In the genomic region with DNA sequence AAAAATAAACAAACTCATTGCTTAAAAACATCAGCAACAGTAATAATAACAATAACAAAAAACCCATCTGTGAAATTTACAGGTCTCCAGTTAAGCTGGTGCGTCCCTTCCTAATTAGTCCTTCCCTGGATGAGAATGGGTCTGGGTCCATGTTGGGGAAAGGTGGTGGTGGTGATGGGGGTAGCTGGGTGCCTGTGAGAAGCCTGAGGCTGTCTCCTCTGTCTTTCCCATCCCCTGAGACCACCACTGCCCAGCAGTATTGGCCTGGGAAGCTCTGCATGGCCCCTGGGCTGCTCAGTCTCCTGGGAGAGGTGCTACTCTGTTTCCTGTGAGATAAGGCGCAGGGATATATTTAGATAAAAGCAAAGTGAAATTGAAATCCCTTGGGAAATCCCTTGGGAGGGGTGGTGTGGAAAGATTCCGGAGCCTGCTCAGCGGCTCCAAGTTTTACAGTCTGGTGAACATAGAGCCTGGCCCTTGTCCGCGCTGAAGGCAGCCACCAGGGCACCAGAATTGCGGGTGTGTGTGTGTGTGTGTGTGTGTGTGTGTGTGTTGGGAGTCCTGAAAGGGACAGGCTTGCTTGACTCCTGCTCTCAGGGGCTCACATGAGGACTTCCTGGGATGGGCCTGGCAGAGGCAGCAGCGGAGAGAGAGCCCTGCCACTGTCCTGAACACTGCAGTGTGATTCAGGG, we compare ENCODE assay signal across 12 cellular contexts.
DNase-seq lines count a peak whose midpoint lies in the region; ATAC-seq and TF ChIP-seq lines count a peak whose summit lies in the region.
"Had no signal": no experiment of that assay in that cellular context is flagged by ENCODE, and none has a peak within 500 bp of the region (broad histone marks: within the 10 kb centered on the region; RNA-seq: fewer than 3 reads in every experiment).

No MANE protein-coding gene starts in this region.

- no peak for ATAC-seq in WTC11
- ATAC-seq in activated naive CD4-positive, alpha-beta T cell treated with anti-CD3 and anti-CD28 coated beads, Interleukin-2, amount 50 U/mL, for 72 hours, result no peak

- no peaks in the 10 kb centered on the region for H3K36me3 Mint-ChIP-seq in type B pancreatic cell
- no peaks in the 10 kb centered on the region for H3K36me3 Mint-ChIP-seq in activated CD4-positive, alpha-beta memory T cell treated with anti-CD3 and anti-CD28 coated beads for 36 hours
- no peaks in the 10 kb centered on the region for H3K36me3 Mint-ChIP-seq in WTC11
- no peaks in the 10 kb centered on the region for H3K36me3 Mint-ChIP-seq in activated naive CD4-positive, alpha-beta T cell treated with anti-CD3 and anti-CD28 coated beads, Interleukin-2, amount 50 U/mL, for 72 hours

- H3K27ac Mint-ChIP-seq in type B pancreatic cell (no peak overlapping the region), WTC11 (no peak overlapping the region)
- no peak overlapping the region for H3K27ac Mint-ChIP-seq in activated CD4-positive, alpha-beta memory T cell treated with anti-CD3 and anti-CD28 coated beads for 36 hours
- no peak overlapping the region for H3K27ac Mint-ChIP-seq in activated naive CD4-positive, alpha-beta T cell treated with anti-CD3 and anti-CD28 coated beads, Interleukin-2, amount 50 U/mL, for 72 hours
- H3K27ac Mint-ChIP-seq: nephron progenitor cell had no signal

- H3K4me3 ChIP-seq in choroid plexus epithelial cell (ENCODE audit: low read depth, low read length), result no peak overlapping the region
- H3K4me3 ChIP-seq: A549, ascending aorta had no signal

- H3K9me3 Mint-ChIP-seq in type B pancreatic cell, result no peaks in the 10 kb centered on the region
- H3K9me3 Mint-ChIP-seq in activated CD4-positive, alpha-beta memory T cell treated with anti-CD3 and anti-CD28 coated beads for 36 hours, result no peaks in the 10 kb centered on the region
- no peaks in the 10 kb centered on the region for H3K9me3 Mint-ChIP-seq in WTC11
- no peaks in the 10 kb centered on the region for H3K9me3 Mint-ChIP-seq in activated naive CD4-positive, alpha-beta T cell treated with anti-CD3 and anti-CD28 coated beads, Interleukin-2, amount 50 U/mL, for 72 hours
- H3K9me3 Mint-ChIP-seq: nephron progenitor cell had no signal

- H3K4me3 Mint-ChIP-seq in type B pancreatic cell, result no peak overlapping the region
- no peak overlapping the region for H3K4me3 Mint-ChIP-seq in activated CD4-positive, alpha-beta memory T cell treated with anti-CD3 and anti-CD28 coated beads for 36 hours
- no peak overlapping the region for H3K4me3 Mint-ChIP-seq in WTC11
- H3K4me3 Mint-ChIP-seq: nephron progenitor cell had no signal

- POLR2A ChIA-PET in activated CD4-positive, alpha-beta memory T cell treated with anti-CD3 and anti-CD28 coated beads for 36 hours (lab: Charles Lee), result no interaction called here
- POLR2A ChIA-PET in WTC11 (lab: Charles Lee), result no interaction called here

- peak; percentile 13 for TF ChIP-seq CTCF in choroid plexus epithelial cell (conservative IDR thresholded peaks at IDR 0.05; ENCODE audit: low read depth, low read length)
- TF ChIP-seq CTCF in type B pancreatic cell (conservative IDR thresholded peaks at IDR 0.05), result no peak
- no peak for TF ChIP-seq CTCF in WTC11 (IDR thresholded peaks at IDR 0.05)

- peak; percentile 11 for DNase-seq in NCI-H82 (lab: John Stamatoyannopoulos, UW)
- no peak for DNase-seq in NCI-H82 treated with DMSO at 0.1 percent for 48 hours (lab: John Stamatoyannopoulos, UW; ENCODE audit: unreplicated experiment)
- peak; percentile 30 for DNase-seq in choroid plexus epithelial cell (ENCODE audit: low read depth)
- DNase-seq in left kidney (ENCODE audit: low read depth, low spot score), result peak; percentile 84
- DNase-seq in type B pancreatic cell (ENCODE audit: extremely low spot score, unreplicated experiment), result peak; percentile 55
- DNase-seq in activated CD4-positive, alpha-beta memory T cell treated with anti-CD3 and anti-CD28 coated beads for 36 hours, result no peak
- DNase-seq in WTC11 (ENCODE audit: low spot score), result no peak
- no peak for DNase-seq in activated naive CD4-positive, alpha-beta T cell treated with anti-CD3 and anti-CD28 coated beads, Interleukin-2, amount 50 U/mL, for 72 hours (ENCODE audit: low spot score in 2 of 2)
- DNase-seq: activated T-cell treated with anti-CD3 and anti-CD28 coated beads, Interleukin-2, amount 50 U/mL, for 48 hours; nephron progenitor cell had no signal

- intact Hi-C loops in activated CD4-positive, alpha-beta memory T cell treated with anti-CD3 and anti-CD28 coated beads for 36 hours (cut with micrococcal nuclease), result no loop called here

- CTCF ChIA-PET in activated CD4-positive, alpha-beta memory T cell treated with anti-CD3 and anti-CD28 coated beads for 36 hours (lab: Charles Lee), result no interaction called here
- CTCF ChIA-PET in WTC11 (lab: Charles Lee), result interaction anchor here (1.6 kb wide), 1 partner anchor 138 kb away, joined by 4 read pairs; no protein-coding TSS in a partner anchor

- peaks cover 25% of the 10 kb centered on the region for H3K27me3 Mint-ChIP-seq in type B pancreatic cell
- H3K27me3 Mint-ChIP-seq in activated CD4-positive, alpha-beta memory T cell treated with anti-CD3 and anti-CD28 coated beads for 36 hours, result peaks cover 16% of the 10 kb centered on the region
- peaks cover 14% of the 10 kb centered on the region for H3K27me3 Mint-ChIP-seq in WTC11 (ENCODE audit: low read depth)

- H3K4me1 Mint-ChIP-seq in type B pancreatic cell (ENCODE audit: unreplicated experiment) (peaks cover 15% of the 10 kb centered on the region), WTC11 (peaks cover 8% of the 10 kb centered on the region)
- H3K4me1 Mint-ChIP-seq in activated CD4-positive, alpha-beta memory T cell treated with anti-CD3 and anti-CD28 coated beads for 36 hours (ENCODE audit: low read depth), result no peaks in the 10 kb centered on the region

TF ChIP-seq in WTC11, 78 proteins besides CTCF, POLR2A, EP300 and RAD21:
- TF ChIP-seq, protein P1, sequence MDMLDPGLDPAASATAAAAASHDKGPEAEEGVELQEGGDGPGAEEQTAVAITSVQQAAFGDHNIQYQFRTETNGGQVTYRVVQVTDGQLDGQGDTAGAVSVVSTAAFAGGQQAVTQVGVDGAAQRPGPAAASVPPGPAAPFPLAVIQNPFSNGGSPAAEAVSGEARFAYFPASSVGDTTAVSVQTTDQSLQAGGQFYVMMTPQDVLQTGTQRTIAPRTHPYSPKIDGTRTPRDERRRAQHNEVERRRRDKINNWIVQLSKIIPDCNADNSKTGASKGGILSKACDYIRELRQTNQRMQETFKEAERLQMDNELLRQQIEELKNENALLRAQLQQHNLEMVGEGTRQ (CRISPR knock-in tag; IDR thresholded peaks at IDR 0.05), result no peak
- TF ChIP-seq, protein P2, sequence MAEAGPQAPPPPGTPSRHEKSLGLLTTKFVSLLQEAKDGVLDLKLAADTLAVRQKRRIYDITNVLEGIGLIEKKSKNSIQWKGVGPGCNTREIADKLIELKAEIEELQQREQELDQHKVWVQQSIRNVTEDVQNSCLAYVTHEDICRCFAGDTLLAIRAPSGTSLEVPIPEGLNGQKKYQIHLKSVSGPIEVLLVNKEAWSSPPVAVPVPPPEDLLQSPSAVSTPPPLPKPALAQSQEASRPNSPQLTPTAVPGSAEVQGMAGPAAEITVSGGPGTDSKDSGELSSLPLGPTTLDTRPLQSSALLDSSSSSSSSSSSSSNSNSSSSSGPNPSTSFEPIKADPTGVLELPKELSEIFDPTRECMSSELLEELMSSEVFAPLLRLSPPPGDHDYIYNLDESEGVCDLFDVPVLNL (CRISPR knock-in tag; IDR thresholded peaks at IDR 0.05; ENCODE audit: borderline replicate concordance, low read depth), result no peak
- TF ChIP-seq, protein P3, sequence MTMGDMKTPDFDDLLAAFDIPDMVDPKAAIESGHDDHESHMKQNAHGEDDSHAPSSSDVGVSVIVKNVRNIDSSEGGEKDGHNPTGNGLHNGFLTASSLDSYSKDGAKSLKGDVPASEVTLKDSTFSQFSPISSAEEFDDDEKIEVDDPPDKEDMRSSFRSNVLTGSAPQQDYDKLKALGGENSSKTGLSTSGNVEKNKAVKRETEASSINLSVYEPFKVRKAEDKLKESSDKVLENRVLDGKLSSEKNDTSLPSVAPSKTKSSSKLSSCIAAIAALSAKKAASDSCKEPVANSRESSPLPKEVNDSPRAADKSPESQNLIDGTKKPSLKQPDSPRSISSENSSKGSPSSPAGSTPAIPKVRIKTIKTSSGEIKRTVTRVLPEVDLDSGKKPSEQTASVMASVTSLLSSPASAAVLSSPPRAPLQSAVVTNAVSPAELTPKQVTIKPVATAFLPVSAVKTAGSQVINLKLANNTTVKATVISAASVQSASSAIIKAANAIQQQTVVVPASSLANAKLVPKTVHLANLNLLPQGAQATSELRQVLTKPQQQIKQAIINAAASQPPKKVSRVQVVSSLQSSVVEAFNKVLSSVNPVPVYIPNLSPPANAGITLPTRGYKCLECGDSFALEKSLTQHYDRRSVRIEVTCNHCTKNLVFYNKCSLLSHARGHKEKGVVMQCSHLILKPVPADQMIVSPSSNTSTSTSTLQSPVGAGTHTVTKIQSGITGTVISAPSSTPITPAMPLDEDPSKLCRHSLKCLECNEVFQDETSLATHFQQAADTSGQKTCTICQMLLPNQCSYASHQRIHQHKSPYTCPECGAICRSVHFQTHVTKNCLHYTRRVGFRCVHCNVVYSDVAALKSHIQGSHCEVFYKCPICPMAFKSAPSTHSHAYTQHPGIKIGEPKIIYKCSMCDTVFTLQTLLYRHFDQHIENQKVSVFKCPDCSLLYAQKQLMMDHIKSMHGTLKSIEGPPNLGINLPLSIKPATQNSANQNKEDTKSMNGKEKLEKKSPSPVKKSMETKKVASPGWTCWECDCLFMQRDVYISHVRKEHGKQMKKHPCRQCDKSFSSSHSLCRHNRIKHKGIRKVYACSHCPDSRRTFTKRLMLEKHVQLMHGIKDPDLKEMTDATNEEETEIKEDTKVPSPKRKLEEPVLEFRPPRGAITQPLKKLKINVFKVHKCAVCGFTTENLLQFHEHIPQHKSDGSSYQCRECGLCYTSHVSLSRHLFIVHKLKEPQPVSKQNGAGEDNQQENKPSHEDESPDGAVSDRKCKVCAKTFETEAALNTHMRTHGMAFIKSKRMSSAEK (CRISPR knock-in tag; IDR thresholded peaks at IDR 0.05; ENCODE audit: borderline replicate concordance), result no peak
- TF ChIP-seq OVOL2 (CRISPR knock-in tag; IDR thresholded peaks at IDR 0.05; ENCODE audit: borderline replicate concordance), result no peak
TF ChIP-seq in WTC11: peak in this region for 0.

Comparison
In these comparisons a context has a peak if more than half of its experiments do, and no peak if none do; other contexts are left out.
1. DNase-seq: peak in NCI-H82 (single experiment), choroid plexus epithelial cell (single experiment), left kidney (single experiment) and type B pancreatic cell (single experiment); none in NCI-H82 treated with DMSO at 0.1 percent for 48 hours (single experiment), activated CD4-positive, alpha-beta memory T cell treated with anti-CD3 and anti-CD28 coated beads for 36 hours (single experiment), WTC11 (single experiment) and activated naive CD4-positive, alpha-beta T cell treated with anti-CD3 and anti-CD28 coated beads, Interleukin-2, amount 50 U/mL, for 72 hours (0 of 2).